ENCODE assay signal across 16 cellular contexts in the genomic region with DNA sequence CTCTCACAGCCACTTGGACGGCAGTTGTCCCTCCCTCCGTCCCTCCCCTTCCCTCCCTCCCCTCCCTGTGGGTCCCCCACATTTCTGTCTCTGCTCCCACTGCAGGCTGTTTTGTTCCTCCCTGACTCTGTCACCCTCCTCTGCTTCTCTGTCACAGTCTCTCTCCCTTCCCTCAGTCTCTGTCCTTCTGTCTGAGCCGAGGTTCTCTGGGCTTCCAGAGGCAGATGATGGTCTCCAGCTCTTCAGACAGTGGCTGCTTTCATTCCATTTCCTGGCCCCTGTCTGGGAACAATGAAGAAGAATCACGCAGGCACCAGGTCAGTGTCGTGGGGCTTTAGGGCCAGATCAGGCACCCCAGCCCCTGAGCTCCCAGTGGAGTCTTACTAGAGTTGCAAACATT. TPM values are rescaled to one million over a fixed set of nuclear protein-coding genes. Genes with fewer than 3 reads are reported as not detected.
A peak's percentile ranks its signal among the peaks of the same experiment; 100 is the strongest.
DNase-seq lines count a peak whose midpoint lies in the region; ATAC-seq and TF ChIP-seq lines count a peak whose summit lies in the region.
"Had no signal": no experiment of that assay in that cellular context is flagged by ENCODE, and none has a peak within 500 bp of the region (broad histone marks: within the 10 kb centered on the region; RNA-seq: fewer than 3 reads in every experiment).

No MANE protein-coding gene starts in this region.

- ATAC-seq in WTC11 (no peak), GM21381 (IDR thresholded peaks at IDR 0.05; ENCODE audit: unreplicated experiment) (no peak)
- no peak for ATAC-seq in stimulated activated naive B cell treated with anti-CD40 and anti-IgM and Interleukin-4, amounts not matched to agents 10 μg/mL and 1 μg/mL and 100 μg/mL, for 72 hours (replicated peaks)
- ATAC-seq: GM23338 had no signal

- H3K36me3 ChIP-seq in Peyer's patch (no peaks in the 10 kb centered on the region), neural progenitor cell (no peaks in the 10 kb centered on the region), adrenal gland (replicated peaks in 1 of 2) (no peaks in the 10 kb centered on the region)
- H3K36me3 ChIP-seq: SJCRH30 had no signal

- peaks cover 3% of the 10 kb centered on the region; the same call in 1 of the 2 replicates for H3K36me3 Mint-ChIP-seq in WTC11
- H3K36me3 Mint-ChIP-seq in neural progenitor cell: peaks cover 3% of the 10 kb centered on the region
- no peaks in the 10 kb centered on the region for H3K36me3 Mint-ChIP-seq in stimulated activated naive B cell treated with anti-CD40 and anti-IgM and Interleukin-4, amounts not matched to agents 10 μg/mL and 1 μg/mL and 100 μg/mL, for 72 hours

- H3K4me1 ChIP-seq in Peyer's patch: peaks cover 0 to 45% (median 10%) of the 10 kb centered on the region in 4 donors
- H3K4me1 ChIP-seq in neural progenitor cell: peaks cover 3% of the 10 kb centered on the region
- H3K4me1 ChIP-seq in adrenal gland (replicated peaks in 1 of 2): peaks cover 8 to 30% of the 10 kb centered on the region in 2 donors

- H3K9me3 Mint-ChIP-seq in WTC11: no peaks in the 10 kb centered on the region
- H3K9me3 Mint-ChIP-seq in neural progenitor cell: peaks cover 6% of the 10 kb centered on the region
- H3K9me3 Mint-ChIP-seq in stimulated activated naive B cell treated with anti-CD40 and anti-IgM and Interleukin-4, amounts not matched to agents 10 μg/mL and 1 μg/mL and 100 μg/mL, for 72 hours: no peaks in the 10 kb centered on the region

- H3K27me3 ChIP-seq in Peyer's patch (no peaks in the 10 kb centered on the region), neural progenitor cell (no peaks in the 10 kb centered on the region), adrenal gland (no peaks in the 10 kb centered on the region)
- H3K27me3 ChIP-seq: SJCRH30 had no signal

- no peaks in the 10 kb centered on the region for H3F3A ChIP-seq in neural progenitor cell (ENCODE audit: low read depth)

- H3K4me3 ChIP-seq in Peyer's patch (no peak overlapping the region), neural progenitor cell (no peak overlapping the region), adrenal gland (no peak overlapping the region)
- H3K4me3 ChIP-seq: GM23338, SJCRH30 had no signal

- H3K9ac ChIP-seq in neural progenitor cell: no peak overlapping the region

- H3K79me2 ChIP-seq in neural progenitor cell (ENCODE audit: low read depth): no peaks in the 10 kb centered on the region

- intact Hi-C loops in adrenal gland (cut with DNase I): no loop called here

- no peak for TF ChIP-seq POLR2A in Peyer's patch (IDR thresholded peaks at IDR 0.05)
- no peak for TF ChIP-seq POLR2A in adrenal gland (IDR thresholded peaks at IDR 0.05)

- H3K27me3 Mint-ChIP-seq in WTC11 (ENCODE audit: low read depth) (peaks cover 7% of the 10 kb centered on the region), neural progenitor cell (ENCODE audit: insufficient read depth, low read depth) (peaks cover 12% of the 10 kb centered on the region)
- H3K27me3 Mint-ChIP-seq in stimulated activated naive B cell treated with anti-CD40 and anti-IgM and Interleukin-4, amounts not matched to agents 10 μg/mL and 1 μg/mL and 100 μg/mL, for 72 hours: peaks cover 21 to 40% of the 10 kb centered on the region in 2 donors

- no peak overlapping the region for H3K4me2 ChIP-seq in neural progenitor cell
- H3K4me2 ChIP-seq: GM23338 had no signal

- DNase-seq in Peyer's patch (no peak), WTC11 (ENCODE audit: low spot score) (no peak), neural progenitor cell (ENCODE audit: low spot score) (no peak), adrenal gland (no peak), kidney tubule cell (ENCODE audit: low spot score) (no peak)
- no peak for DNase-seq in stimulated activated naive B cell treated with anti-CD40 and anti-IgM and Interleukin-4, amounts not matched to agents 10 μg/mL and 1 μg/mL and 100 μg/mL, for 72 hours
- DNase-seq: ACHN, C1 segment of cervical spinal cord, KBM-7, MV-4-11, NCI-H1694 treated with DMSO at 0.1 percent for 48 hours, NCI-H345, NCI-H526, SJCRH30 had no signal

- H3K9me3 ChIP-seq in Peyer's patch (no peaks in the 10 kb centered on the region), neural progenitor cell (ENCODE audit: low read depth) (no peaks in the 10 kb centered on the region), adrenal gland (replicated peaks in 1 of 3) (no peaks in the 10 kb centered on the region)
- H3K9me3 ChIP-seq: SJCRH30 had no signal

- H3K27ac ChIP-seq in Peyer's patch (peak overlapping the region in 3 of 4 donors; percentile 66 to 94 (median 94)), neural progenitor cell (no peak overlapping the region), adrenal gland (no peak overlapping the region)
- H3K27ac ChIP-seq: SJCRH30 had no signal

- H3K27ac Mint-ChIP-seq in WTC11 (peak overlapping the region; percentile 63), neural progenitor cell (peak overlapping the region; percentile 7)
- peak overlapping the region; percentile 34 for H3K27ac Mint-ChIP-seq in stimulated activated naive B cell treated with anti-CD40 and anti-IgM and Interleukin-4, amounts not matched to agents 10 μg/mL and 1 μg/mL and 100 μg/mL, for 72 hours
- H3K27ac Mint-ChIP-seq: GM23338 had no signal

- 65 to 77% (median 65%) methylated on average over 5 of the region's 5 CpGs for WGBS in adrenal gland, 4 donors

- POLR2A ChIA-PET in WTC11 (lab: Charles Lee): no interaction called here

- no peaks in the 10 kb centered on the region for H4K20me1 ChIP-seq in neural progenitor cell (ENCODE audit: low read depth)

- CTCF ChIA-PET in WTC11 (lab: Charles Lee): interaction anchor here (1.5 to 2.1 kb wide), 2 partner anchors 24 to 157 kb away, joined by 6 read pairs; no protein-coding TSS in a partner anchor

- peaks cover 18% of the 10 kb centered on the region for H3K4me1 Mint-ChIP-seq in WTC11
- H3K4me1 Mint-ChIP-seq in neural progenitor cell: peaks cover 13% of the 10 kb centered on the region
- peaks cover 9 to 15% of the 10 kb centered on the region in 2 donors for H3K4me1 Mint-ChIP-seq in stimulated activated naive B cell treated with anti-CD40 and anti-IgM and Interleukin-4, amounts not matched to agents 10 μg/mL and 1 μg/mL and 100 μg/mL, for 72 hours

- H3K4me3 Mint-ChIP-seq in WTC11 (no peak overlapping the region), neural progenitor cell (no peak overlapping the region)
- H3K4me3 Mint-ChIP-seq in stimulated activated naive B cell treated with anti-CD40 and anti-IgM and Interleukin-4, amounts not matched to agents 10 μg/mL and 1 μg/mL and 100 μg/mL, for 72 hours: no peak overlapping the region
- H3K4me3 Mint-ChIP-seq: GM23338 had no signal

- TF ChIP-seq CTCF in Peyer's patch (IDR thresholded peaks at IDR 0.05): no peak
- TF ChIP-seq CTCF in WTC11 (IDR thresholded peaks at IDR 0.05): no peak
- no peak for TF ChIP-seq CTCF in neural progenitor cell (IDR thresholded peaks at IDR 0.05)
- no peak for TF ChIP-seq CTCF in adrenal gland (IDR thresholded peaks at IDR 0.05)

- H2AFZ ChIP-seq in neural progenitor cell (replicated peaks): no peak overlapping the region
- H2AFZ ChIP-seq: GM23338 had no signal

TF ChIP-seq in WTC11, 78 proteins besides CTCF, POLR2A, EP300 and RAD21 (continues in another document):
- TF ChIP-seq GABPB1 (CRISPR knock-in tag; IDR thresholded peaks at IDR 0.05) (no peak), RELA (CRISPR knock-in tag; IDR thresholded peaks at IDR 0.05; ENCODE audit: borderline replicate concordance) (no peak), KAT7 (CRISPR knock-in tag; IDR thresholded peaks at IDR 0.05; ENCODE audit: borderline replicate concordance) (no peak), ZNF425 (CRISPR knock-in tag; conservative IDR thresholded peaks at IDR 0.05) (no peak)
- TF ChIP-seq, protein P1, sequence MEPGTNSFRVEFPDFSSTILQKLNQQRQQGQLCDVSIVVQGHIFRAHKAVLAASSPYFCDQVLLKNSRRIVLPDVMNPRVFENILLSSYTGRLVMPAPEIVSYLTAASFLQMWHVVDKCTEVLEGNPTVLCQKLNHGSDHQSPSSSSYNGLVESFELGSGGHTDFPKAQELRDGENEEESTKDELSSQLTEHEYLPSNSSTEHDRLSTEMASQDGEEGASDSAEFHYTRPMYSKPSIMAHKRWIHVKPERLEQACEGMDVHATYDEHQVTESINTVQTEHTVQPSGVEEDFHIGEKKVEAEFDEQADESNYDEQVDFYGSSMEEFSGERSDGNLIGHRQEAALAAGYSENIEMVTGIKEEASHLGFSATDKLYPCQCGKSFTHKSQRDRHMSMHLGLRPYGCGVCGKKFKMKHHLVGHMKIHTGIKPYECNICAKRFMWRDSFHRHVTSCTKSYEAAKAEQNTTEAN (CRISPR knock-in tag; IDR thresholded peaks at IDR 0.05): no peak

RNA-seq across cellular contexts. Expression of gene CYB561, which starts 8.8 kb away (rescaled TPM):
- total RNA-seq in Peyer's patch (100 to 1,000 TPM in 2 of 4 donors, 10 to 100 TPM in 2; 42.9 to 161 (median 98.5) TPM), WTC11 (2021) (27.0 to 35.1 TPM (median 28.7 TPM) in 3 replicates), neural progenitor cell (ENCODE audit: low replicate concordance) (4.2 and 7.7 TPM in 2 replicates), adrenal gland (100 to 1,000 TPM in 2 of 8 donors, 10 to 100 TPM in 6; 38.7 to 195 (median 68.4) TPM)
- polyA plus RNA-seq in adrenal gland: 100 to 1,000 TPM in 2 of 3 donors, 10 to 100 TPM in 1; 38.8 to 116 (median 113) TPM
- total RNA-seq: SJCRH30 had no signal

RNA-seq across cellular contexts. Expression of gene ACE, which starts 21.9 kb away (rescaled TPM):
- total RNA-seq in Peyer's patch (1,000 to 10,000 TPM in 2 of 4 donors, 100 to 1,000 TPM in 1, 10 to 100 TPM in 1; 42.9 to 1,678 (median 1,106) TPM), WTC11 (2021) (7.0 to 8.1 TPM (median 7.8 TPM) in 3 replicates), neural progenitor cell (ENCODE audit: low replicate concordance) (0.22 TPM in 1 of 2 replicates, not detected in the other), adrenal gland (10 to 100 TPM in 6 of 8 donors, 1 to 10 TPM in 2; 3.3 to 49.7 (median 12.2) TPM)
- polyA plus RNA-seq in adrenal gland: 10 to 100 TPM in 2 of 3 donors, 1 to 10 TPM in 1; 7.7 to 34.0 (median 16.1) TPM

Comparison
In these comparisons a context has a peak if more than half of its experiments do, and no peak if none do; other contexts are left out.
1. H3K27ac ChIP-seq: peak in Peyer's patch (3 of 4); none in neural progenitor cell (single experiment) and adrenal gland (0 of 5).
2. H3K27ac Mint-ChIP-seq: peak in every context shown above with its lines; median percentile 63 in WTC11; 34 in stimulated activated naive B cell treated with anti-CD40 and anti-IgM and Interleukin-4, amounts not matched to agents 10 μg/mL and 1 μg/mL and 100 μg/mL, for 72 hours; 7 in neural progenitor cell.